8 cellular contexts compared by ENCODE assay signal in genomic region chr2:169480079-169480465, GRCh38. TPM values are rescaled to one million over a fixed set of nuclear protein-coding genes. Genes with fewer than 3 reads are reported as not detected.
DNase-seq lines count a peak whose midpoint lies in the region; ATAC-seq, FAIRE-seq and TF ChIP-seq lines count a peak whose summit lies in the region.

No MANE protein-coding gene starts in this region.

- peaks cover 5% of the 10 kb centered on the region; the same call in 1 of the 2 replicates for H3K36me3 ChIP-seq in RWPE2 (ENCODE audit: low read depth)
- peaks cover 0 to 18% (median 7%) of the 10 kb centered on the region in 3 donors for H3K36me3 ChIP-seq in skeletal muscle tissue (ENCODE audit: control insufficient read depth in 3 of 3, insufficient read depth in 3 of 3, low read length in 3 of 3)

- H3K9me3 ChIP-seq in RWPE2 (ENCODE audit: severe bottlenecking) (no peaks in the 10 kb centered on the region), skeletal muscle tissue (ENCODE audit: control insufficient read depth in 3 of 3, low read length in 3 of 3) (no peaks in the 10 kb centered on the region)

- peak; percentile 26 for FAIRE-seq in GM19239 (lab: Jason Lieb, UNC)

- TF ChIP-seq CTCF in RWPE2 (IDR thresholded peaks at IDR 0.05; ENCODE audit: poor library complexity, severe bottlenecking) (no peak), fibroblast of the aortic adventitia (IDR thresholded peaks at IDR 0.05; ENCODE audit: insufficient read depth, low read length) (no peak)

- H3K4me3 ChIP-seq in RWPE2 (ENCODE audit: severe bottlenecking) (peak overlapping the region; percentile 47), fibroblast of the aortic adventitia (ENCODE audit: low read depth, low read length) (peak overlapping the region; percentile 84), skeletal muscle tissue (ENCODE audit: low read length in 3 of 3) (peak overlapping the region; percentile 87 to 93 (median 91))

- peaks cover 3% of the 10 kb centered on the region for H3K4me1 ChIP-seq in RWPE2 (ENCODE audit: insufficient read depth, poor library complexity, severe bottlenecking)
- peaks cover 7 to 16% (median 15%) of the 10 kb centered on the region in 3 donors for H3K4me1 ChIP-seq in skeletal muscle tissue (ENCODE audit: control insufficient read depth in 3 of 3, insufficient read depth in 3 of 3, low read length in 3 of 3)

- H3K27me3 ChIP-seq in RWPE2 (ENCODE audit: insufficient read depth, poor library complexity, severe bottlenecking): no peaks in the 10 kb centered on the region
- no peaks in the 10 kb centered on the region for H3K27me3 ChIP-seq in skeletal muscle tissue (ENCODE audit: control insufficient read depth in 3 of 3, insufficient read depth in 3 of 3, low read length in 3 of 3)

- H3K27ac ChIP-seq in RWPE2 (ENCODE audit: poor library complexity, severe bottlenecking) (no peak overlapping the region), skeletal muscle tissue (ENCODE audit: low read depth, low read length) (peak overlapping the region; percentile 67)

- peak overlapping the region; percentile 82 to 88 (median 88) for H3K9ac ChIP-seq in skeletal muscle tissue (ENCODE audit: low read depth in 1 of 3, low read length in 3 of 3)

- no peak for ATAC-seq in RWPE2 (ENCODE audit: low read depth)

- DNase-seq in GM19239 (ENCODE audit: insufficient read length, low spot score) (no peak), RWPE2 (ENCODE audit: low spot score) (no peak), fibroblast of the aortic adventitia (ENCODE audit: low read depth) (peak; percentile 24), NAMALWA (ENCODE audit: low spot score) (no peak), NCI-H2107 treated with DMSO at 0.1 percent for 48 hours (lab: John Stamatoyannopoulos, UW; ENCODE audit: unreplicated experiment) (no peak), T-helper 9 cell (no peak)
- DNase-seq in stimulated activated CD4-positive, alpha-beta T cell treated with anti-CD3 and anti-CD28 coated beads, Interleukin-1b, Interleukin-23, amount 100 ng/mL, for 48 hours: no peak

RNA-seq across cellular contexts. Expression of gene BBS5, which starts 0.8 kb away (rescaled TPM):
- total RNA-seq in fibroblast of the aortic adventitia (ENCODE audit: low replicate concordance) (4.0 and 7.3 TPM in 2 replicates), skeletal muscle tissue (8.4 TPM)

RNA-seq across cellular contexts. Expression of gene KLHL41, which starts 29.4 kb away (rescaled TPM):
- 1.4 and 2.1 TPM in 2 replicates for total RNA-seq in fibroblast of the aortic adventitia (ENCODE audit: low replicate concordance)
- 2,637 TPM for total RNA-seq in skeletal muscle tissue

Comparison
In these comparisons a context has a peak if more than half of its experiments do, and no peak if none do; other contexts are left out.
1. RNA of gene KLHL41, which starts 29.4 kb away (total RNA-seq): 2,637 TPM in skeletal muscle tissue (single experiment); 1.4 to 2.1 TPM in fibroblast of the aortic adventitia; every median in the first group is over 100 times any median in the second.
2. Peak in every context shown above with its lines, with median percentiles within 50 percentile points of each other: H3K4me3 ChIP-seq.